ENCODE assay signal across 8 cellular contexts in the genomic region with DNA sequence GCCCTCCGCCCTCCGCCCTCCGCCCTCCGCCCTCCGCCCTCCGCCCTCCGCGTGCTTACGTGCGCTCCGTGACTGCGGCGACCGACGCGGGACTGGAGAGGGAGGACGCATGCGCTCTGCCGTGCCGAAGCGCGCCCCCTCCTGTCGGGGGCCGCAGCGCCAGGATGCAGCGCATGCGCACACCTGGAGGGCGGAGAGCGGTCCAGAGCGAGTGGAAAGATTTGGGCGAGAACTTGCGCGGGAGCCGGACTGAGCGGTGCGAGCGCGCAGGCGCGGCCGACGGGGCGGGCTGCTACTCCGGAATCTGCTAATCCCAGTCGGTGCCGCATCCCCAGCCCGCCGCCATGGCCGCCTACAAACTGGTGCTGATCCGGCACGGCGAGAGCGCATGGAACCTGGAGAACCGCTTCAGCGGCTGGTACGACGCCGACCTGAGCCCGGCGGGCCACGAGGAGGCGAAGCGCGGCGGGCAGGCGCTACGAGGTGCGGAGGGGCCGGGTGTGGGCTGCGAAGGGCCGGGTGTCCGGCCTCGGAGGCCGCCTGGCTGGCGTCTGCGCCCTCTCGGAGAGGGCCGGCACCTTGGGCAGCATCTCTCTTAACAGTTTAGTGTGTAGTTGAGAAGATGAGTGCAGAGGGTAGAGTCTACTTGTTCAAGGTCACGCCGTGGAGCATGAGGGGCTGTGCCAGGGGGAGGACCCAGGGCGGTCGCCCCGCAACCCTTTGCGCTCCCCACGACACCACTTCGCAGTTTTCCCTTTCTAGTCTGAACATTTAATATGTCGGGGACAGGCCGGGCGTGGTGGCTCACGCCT. TPM values are rescaled to one million over a fixed set of nuclear protein-coding genes. Genes with fewer than 3 reads are reported as not detected.
DNase-seq lines count a peak whose midpoint lies in the region; ATAC-seq and TF ChIP-seq lines count a peak whose summit lies in the region.

A gene (plus strand): TSS at position 228 of the 812 bp plus-strand sequence. CDS start 117 bp downstream, at position 345.

- peak; percentile 89 to 95 for DNase-seq in AML-193 (lab: John Stamatoyannopoulos, UW)
- DNase-seq in NCI-H446 treated with DMSO at 0.1 percent for 48 hours (lab: John Stamatoyannopoulos, UW) = peak; percentile 81
- peak; percentile 97 for DNase-seq in activated CD4-positive, CD25-positive, alpha-beta regulatory T cell treated with anti-CD3 and anti-CD28 coated beads, Interleukin-2, amount 50 U/mL, for 72 hours
- DNase-seq in cerebellar nuclear complex (lab: John Stamatoyannopoulos, UW) = peak; percentile 43 to 54
- no peak for DNase-seq in kidney epithelial cell (ENCODE audit: low read depth)
- DNase-seq in stimulated activated CD4-positive, alpha-beta T cell treated with anti-CD3 and anti-CD28 coated beads, Interleukin-15, amount 100 ng/mL, for 48 hours (ENCODE audit: low read depth in 2 of 2) = peak; percentile 92 to 93

- peak; percentile 75 for ATAC-seq in GM19043 (IDR thresholded peaks at IDR 0.05; ENCODE audit: low read depth, unreplicated experiment)
- peak; percentile 76 for ATAC-seq in HG03378 (IDR thresholded peaks at IDR 0.05; ENCODE audit: unreplicated experiment)

- H3K36me3 ChIP-seq in kidney epithelial cell (ENCODE audit: control insufficient read depth, insufficient read depth, low read length) = no peaks in the 10 kb centered on the region

- H3K4me3 ChIP-seq in kidney epithelial cell (ENCODE audit: low read depth, low read length) = peak within 1 kb of the TSS; percentile 70

- peak; percentile 73 for TF ChIP-seq CTCF in kidney epithelial cell (IDR thresholded peaks at IDR 0.05; ENCODE audit: insufficient read depth, low read length, poor library complexity, severe bottlenecking)

- no peaks in the 10 kb centered on the region for H3K27me3 ChIP-seq in kidney epithelial cell (ENCODE audit: control insufficient read depth, insufficient read depth, low read length)

RNA-seq across cellular contexts. Expression of the gene that starts here (rescaled TPM):
- 350 and 356 TPM in 2 replicates for total RNA-seq in kidney epithelial cell
